In the genomic region with DNA sequence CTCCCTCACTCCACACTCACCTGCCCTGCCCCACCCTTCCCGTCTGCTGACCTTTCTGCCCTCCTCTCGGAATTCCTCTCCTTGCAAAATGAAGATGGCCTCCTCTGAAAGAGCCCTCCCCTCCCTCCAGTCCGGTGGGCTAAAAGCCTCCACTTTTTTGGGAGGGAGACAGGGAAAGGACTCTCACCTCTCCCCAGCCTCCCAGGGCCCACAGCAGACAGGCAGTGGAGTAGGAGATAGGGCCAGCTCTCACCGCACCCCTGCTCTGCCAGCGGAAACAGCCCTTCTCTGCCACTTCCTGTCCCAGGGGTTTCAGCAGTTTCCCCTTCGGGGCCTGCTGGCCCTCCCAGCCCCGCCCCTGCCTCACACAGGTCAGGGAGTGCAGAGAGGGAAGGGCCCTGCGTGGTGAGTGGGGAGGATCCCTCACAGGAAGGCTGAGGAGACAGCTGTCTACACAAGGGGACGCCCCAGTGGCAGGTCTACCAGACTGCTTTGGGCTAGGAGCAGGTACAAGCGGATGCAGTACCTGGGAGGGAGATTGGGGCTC, we compare ENCODE assay signal across 1 cellular context.
TF ChIP-seq lines count a peak whose summit lies in the region.

No MANE protein-coding gene starts in this region.

TF ChIP-seq in K562, 482 proteins besides CTCF, POLR2A, EP300 and RAD21 (continued from another document and continues in another):
- TF ChIP-seq, protein P1, sequence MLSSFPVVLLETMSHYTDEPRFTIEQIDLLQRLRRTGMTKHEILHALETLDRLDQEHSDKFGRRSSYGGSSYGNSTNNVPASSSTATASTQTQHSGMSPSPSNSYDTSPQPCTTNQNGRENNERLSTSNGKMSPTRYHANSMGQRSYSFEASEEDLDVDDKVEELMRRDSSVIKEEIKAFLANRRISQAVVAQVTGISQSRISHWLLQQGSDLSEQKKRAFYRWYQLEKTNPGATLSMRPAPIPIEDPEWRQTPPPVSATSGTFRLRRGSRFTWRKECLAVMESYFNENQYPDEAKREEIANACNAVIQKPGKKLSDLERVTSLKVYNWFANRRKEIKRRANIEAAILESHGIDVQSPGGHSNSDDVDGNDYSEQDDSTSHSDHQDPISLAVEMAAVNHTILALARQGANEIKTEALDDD (IDR thresholded peaks at IDR 0.05), result no peak
- TF ChIP-seq ZNF311 (CRISPR knock-in tag; IDR thresholded peaks at IDR 0.05) (no peak), PRPF4 (IDR thresholded peaks at IDR 0.05; ENCODE audit: insufficient read depth, low read depth, low read length, poor library complexity, severe bottlenecking) (no peak), ZBTB40 (IDR thresholded peaks at IDR 0.05) (peak; percentile 76), ZBTB40 (CRISPR knock-in tag; IDR thresholded peaks at IDR 0.05) (no peak), RFX1 (IDR thresholded peaks at IDR 0.05) (no peak), OTX1 (CRISPR knock-in tag; IDR thresholded peaks at IDR 0.05) (no peak), MCM7 (IDR thresholded peaks at IDR 0.05) (no peak), VEZF1 (CRISPR knock-in tag; IDR thresholded peaks at IDR 0.05) (peak; percentile 66; the same call in 1 of the 2 replicates), GABPA (tag; conservative IDR thresholded peaks at IDR 0.05; ENCODE audit: low read depth) (peak; percentile 85), UBTF (IDR thresholded peaks at IDR 0.05; ENCODE audit: borderline replicate concordance in 1 of 2, low read depth in 2 of 2, low read length in 2 of 2) (0 out of 4 replicates have a peak, but pooled peaks of 1 of the 2 experiments have one; percentile 48), HDGF (IDR thresholded peaks at IDR 0.05) (no peak), NR2C1 (IDR thresholded peaks at IDR 0.05) (peak; percentile 31; the same call in 1 of the 2 replicates), NR2C1 (tag; IDR thresholded peaks at IDR 0.05) (no peak), ZFPM2 (CRISPR knock-in tag; IDR thresholded peaks at IDR 0.05) (no peak), CBFA2T3 (IDR thresholded peaks at IDR 0.05) (peak; percentile 9; the same call in 1 of the 2 replicates), BRF2 (IDR thresholded peaks at IDR 0.05; ENCODE audit: borderline replicate concordance, insufficient read depth, insufficient read length) (no peak), CXXC5 (CRISPR knock-in tag; IDR thresholded peaks at IDR 0.05) (peak; percentile 40; the same call in 1 of the 2 replicates), ZNF239 (CRISPR knock-in tag; IDR thresholded peaks at IDR 0.05) (no peak), BHLHE40 (IDR thresholded peaks at IDR 0.05; ENCODE audit: low read length) (0 out of 2 replicates have a peak, but pooled peaks have one; percentile 10), AFF4 (CRISPR knock-in tag; IDR thresholded peaks at IDR 0.05) (no peak), RCOR1 (IDR thresholded peaks at IDR 0.05; ENCODE audit: borderline replicate concordance in 1 of 2, low read depth in 2 of 2, low read length in 2 of 2) (peak in 1 of 2 experiments; percentile 51; a peak in 2 of 4 replicates), ETV1 (tag; conservative IDR thresholded peaks at IDR 0.05; ENCODE audit: low read depth) (peak; percentile 70; the same call in 1 of the 2 replicates), ZNF644 (tag; IDR thresholded peaks at IDR 0.05; ENCODE audit: low read depth) (no peak), JUND (IDR thresholded peaks at IDR 0.05; ENCODE audit: borderline replicate concordance, low read depth, low read length) (0 out of 2 replicates have a peak, but pooled peaks have one; percentile 56), JUND (tag; IDR thresholded peaks at IDR 0.05; ENCODE audit: borderline replicate concordance, low read depth, low read length) (peak; percentile 14; the same call in 1 of the 3 replicates), CCAR2 (IDR thresholded peaks at IDR 0.05; ENCODE audit: low read depth, low read length) (no peak), STAG1 (CRISPR knock-in tag; IDR thresholded peaks at IDR 0.05; ENCODE audit: borderline replicate concordance) (no peak), NR2C2 (CRISPR knock-in tag; IDR thresholded peaks at IDR 0.05) (0 out of 2 replicates have a peak, but pooled peaks have one; percentile 13), NR2C2 (tag; IDR thresholded peaks at IDR 0.05) (peak; percentile 48; the same call in 1 of the 2 replicates), ETV6 (IDR thresholded peaks at IDR 0.05; ENCODE audit: borderline replicate concordance in 1 of 2, low read depth in 2 of 2, low read length in 1 of 2) (0 out of 4 replicates have a peak, but pooled peaks of 1 of the 2 experiments have one; percentile 31), ETV6 (CRISPR knock-in tag; IDR thresholded peaks at IDR 0.05; ENCODE audit: borderline replicate concordance) (no peak), SPI1 (IDR thresholded peaks at IDR 0.05; ENCODE audit: borderline replicate concordance, low read depth, low read length) (peak; percentile 62; the same call in 1 of the 2 replicates)
- TF ChIP-seq, protein P2, sequence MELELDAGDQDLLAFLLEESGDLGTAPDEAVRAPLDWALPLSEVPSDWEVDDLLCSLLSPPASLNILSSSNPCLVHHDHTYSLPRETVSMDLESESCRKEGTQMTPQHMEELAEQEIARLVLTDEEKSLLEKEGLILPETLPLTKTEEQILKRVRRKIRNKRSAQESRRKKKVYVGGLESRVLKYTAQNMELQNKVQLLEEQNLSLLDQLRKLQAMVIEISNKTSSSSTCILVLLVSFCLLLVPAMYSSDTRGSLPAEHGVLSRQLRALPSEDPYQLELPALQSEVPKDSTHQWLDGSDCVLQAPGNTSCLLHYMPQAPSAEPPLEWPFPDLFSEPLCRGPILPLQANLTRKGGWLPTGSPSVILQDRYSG (tag; conservative IDR thresholded peaks at IDR 0.05; ENCODE audit: low read depth), result no peak
